ENCODE assay signal across 1 cellular context in the genomic region with DNA sequence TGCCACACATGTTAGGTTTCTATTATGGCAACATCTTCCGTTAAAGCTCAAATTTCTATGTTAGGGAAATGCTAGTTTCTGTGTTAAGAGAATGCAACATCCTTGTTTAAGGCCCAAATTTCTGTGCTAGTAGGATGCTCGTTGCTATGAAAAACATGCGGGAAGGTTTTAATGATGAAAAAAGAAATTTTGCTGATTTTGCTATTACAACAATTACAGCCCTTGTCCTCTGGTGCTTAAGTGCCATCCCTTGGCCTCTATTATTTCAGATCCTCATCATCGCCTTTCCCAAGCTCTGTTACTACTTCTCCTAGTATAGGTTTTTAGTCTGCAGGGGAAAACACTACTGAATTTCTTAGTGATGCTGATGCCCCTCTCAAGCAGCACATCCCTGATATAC.
TF ChIP-seq lines count a peak whose summit lies in the region.

No MANE protein-coding gene starts in this region.

TF ChIP-seq in HepG2, 621 proteins besides CTCF, POLR2A, EP300 and RAD21 (continued from another document):
- TF ChIP-seq, protein P1, sequence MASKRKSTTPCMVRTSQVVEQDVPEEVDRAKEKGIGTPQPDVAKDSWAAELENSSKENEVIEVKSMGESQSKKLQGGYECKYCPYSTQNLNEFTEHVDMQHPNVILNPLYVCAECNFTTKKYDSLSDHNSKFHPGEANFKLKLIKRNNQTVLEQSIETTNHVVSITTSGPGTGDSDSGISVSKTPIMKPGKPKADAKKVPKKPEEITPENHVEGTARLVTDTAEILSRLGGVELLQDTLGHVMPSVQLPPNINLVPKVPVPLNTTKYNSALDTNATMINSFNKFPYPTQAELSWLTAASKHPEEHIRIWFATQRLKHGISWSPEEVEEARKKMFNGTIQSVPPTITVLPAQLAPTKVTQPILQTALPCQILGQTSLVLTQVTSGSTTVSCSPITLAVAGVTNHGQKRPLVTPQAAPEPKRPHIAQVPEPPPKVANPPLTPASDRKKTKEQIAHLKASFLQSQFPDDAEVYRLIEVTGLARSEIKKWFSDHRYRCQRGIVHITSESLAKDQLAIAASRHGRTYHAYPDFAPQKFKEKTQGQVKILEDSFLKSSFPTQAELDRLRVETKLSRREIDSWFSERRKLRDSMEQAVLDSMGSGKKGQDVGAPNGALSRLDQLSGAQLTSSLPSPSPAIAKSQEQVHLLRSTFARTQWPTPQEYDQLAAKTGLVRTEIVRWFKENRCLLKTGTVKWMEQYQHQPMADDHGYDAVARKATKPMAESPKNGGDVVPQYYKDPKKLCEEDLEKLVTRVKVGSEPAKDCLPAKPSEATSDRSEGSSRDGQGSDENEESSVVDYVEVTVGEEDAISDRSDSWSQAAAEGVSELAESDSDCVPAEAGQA (IDR thresholded peaks at IDR 0.05; ENCODE audit: low read depth) = no peak
- TF ChIP-seq, protein P1 (CRISPR knock-in tag; IDR thresholded peaks at IDR 0.05; ENCODE audit: borderline replicate concordance) = no peak
- TF ChIP-seq, protein P2, sequence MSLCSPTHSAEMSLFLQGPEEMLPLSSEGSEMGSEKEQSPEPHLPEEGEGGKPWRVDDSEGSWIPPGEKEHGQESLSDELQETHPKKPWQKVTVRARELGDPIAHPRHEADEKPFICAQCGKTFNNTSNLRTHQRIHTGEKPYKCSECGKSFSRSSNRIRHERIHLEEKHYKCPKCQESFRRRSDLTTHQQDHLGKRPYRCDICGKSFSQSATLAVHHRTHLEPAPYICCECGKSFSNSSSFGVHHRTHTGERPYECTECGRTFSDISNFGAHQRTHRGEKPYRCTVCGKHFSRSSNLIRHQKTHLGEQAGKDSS (CRISPR knock-in tag; IDR thresholded peaks at IDR 0.05; ENCODE audit: borderline replicate concordance, low read depth) = no peak
- TF ChIP-seq JUNB (CRISPR knock-in tag; IDR thresholded peaks at IDR 0.05; ENCODE audit: borderline replicate concordance) (no peak), MAFK (conservative IDR thresholded peaks at IDR 0.05 in 1 of 2, IDR thresholded peaks at IDR 0.05 in 1 of 2; ENCODE audit: low read length in 2 of 2) (peak; percentile 59 to 65)
